Comparison of ENCODE assay signal across 1 cellular context in genomic region chr16:27315333-27316037, GRCh38.
TF ChIP-seq lines count a peak whose summit lies in the region.

No MANE protein-coding gene starts in this region.

TF ChIP-seq in H1, 55 proteins besides CTCF, POLR2A, EP300 and RAD21:
- TF ChIP-seq PHF8 (conservative IDR thresholded peaks at IDR 0.05; ENCODE audit: low read depth, low read length) = no peak
- no peak for TF ChIP-seq USF2 (IDR thresholded peaks at IDR 0.05; ENCODE audit: low read length)
- no peak for TF ChIP-seq JUN (IDR thresholded peaks at IDR 0.05; ENCODE audit: low read depth, low read length)
- no peak for TF ChIP-seq KDM4A (IDR thresholded peaks at IDR 0.05; ENCODE audit: low read depth, low read length, severe bottlenecking)
- TF ChIP-seq EGR1 (IDR thresholded peaks at IDR 0.05; ENCODE audit: borderline replicate concordance, low read depth, low read length) = no peak
- TF ChIP-seq CHD2 (IDR thresholded peaks at IDR 0.05; ENCODE audit: low read length) = no peak
- no peak for TF ChIP-seq ZNF274 (IDR thresholded peaks at IDR 0.05; ENCODE audit: borderline replicate concordance, extremely low read depth, low read length)
- TF ChIP-seq HDAC6 (IDR thresholded peaks at IDR 0.05; ENCODE audit: low read depth, low read length) = no peak
- no peak for TF ChIP-seq RFX5 (IDR thresholded peaks at IDR 0.05; ENCODE audit: borderline replicate concordance, low read depth, low read length)
- no peak for TF ChIP-seq CBX5 (IDR thresholded peaks at IDR 0.05; ENCODE audit: low read depth, low read length)
- no peak for TF ChIP-seq SP2 (IDR thresholded peaks at IDR 0.05; ENCODE audit: low read length)
- no peak for TF ChIP-seq CREB1 (IDR thresholded peaks at IDR 0.05)
TF ChIP-seq in H1: peak in this region for 0.
